Comparison of ENCODE assay signal across 8 cellular contexts in the genomic region with DNA sequence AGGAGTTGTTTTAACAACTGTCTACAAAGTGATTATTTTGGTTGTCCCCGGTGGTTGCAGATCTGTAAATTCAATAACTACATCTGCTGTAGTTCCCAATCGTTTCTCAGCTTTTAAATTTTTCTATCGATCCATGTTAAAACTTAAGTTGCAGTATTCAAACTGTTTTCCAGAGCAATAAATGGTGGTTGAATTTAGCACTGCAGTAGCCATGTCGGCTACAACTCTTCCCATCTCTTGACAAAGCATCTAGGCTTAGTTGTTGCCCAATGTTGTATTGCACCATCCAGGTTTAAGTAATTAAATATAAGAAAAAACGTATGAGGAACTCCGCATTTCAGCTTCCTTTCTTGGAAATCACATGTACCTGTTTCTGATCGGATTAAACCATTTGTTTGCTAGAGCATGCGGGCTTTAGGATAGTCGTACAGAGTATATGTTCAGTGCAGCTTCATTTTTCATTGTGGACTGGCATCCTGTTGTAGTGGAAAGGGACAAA. TPM values are rescaled to one million over a fixed set of nuclear protein-coding genes. Genes with fewer than 3 reads are reported as not detected.
DNase-seq lines count a peak whose midpoint lies in the region; ATAC-seq, FAIRE-seq and TF ChIP-seq lines count a peak whose summit lies in the region.

No MANE protein-coding gene starts in this region.

- H3K4me1 ChIP-seq in testis (peaks cover 17% of the 10 kb centered on the region), mucosa of descending colon (ENCODE audit: low read depth) (peaks cover 13% of the 10 kb centered on the region)

- TF ChIP-seq CTCF in testis (IDR thresholded peaks at IDR 0.05) = no peak
- TF ChIP-seq CTCF in mucosa of descending colon (IDR thresholded peaks at IDR 0.05) = no peak

- H3K9me3 ChIP-seq in testis (no peaks in the 10 kb centered on the region), mucosa of descending colon (no peaks in the 10 kb centered on the region)

- peak overlapping the region; percentile 94 for H3K4me3 Mint-ChIP-seq in activated T-helper 2 cell treated with anti-CD3 and anti-CD28 coated beads, Interferon-gamma antibody, Interleukin-2, Interleukin-4, amounts not matched to agents 10 μg/mL and 5 μg/mL and 100 μg/mL, durations not matched to agents 14 hours and 24 hours and 36 hours (ENCODE audit: low read depth)
- H3K4me3 Mint-ChIP-seq in immature natural killer cell = peak overlapping the region; percentile 85 to 94 (median 90)

- intact Hi-C loops in activated T-helper 2 cell treated with anti-CD3 and anti-CD28 coated beads, Interferon-gamma antibody, Interleukin-2, Interleukin-4, amounts not matched to agents 10 μg/mL and 5 μg/mL and 100 μg/mL, durations not matched to agents 14 hours and 24 hours and 36 hours (cut with micrococcal nuclease) = loop anchor here (1.0 kb wide), 1 partner anchor 23 kb away; no protein-coding TSS in a partner anchor
- intact Hi-C loops in testis (cut with DNase I; ENCODE audit: low total_unique reads) (no loop called here), mucosa of descending colon (cut with DNase I, micrococcal nuclease) (no loop called here)

- TF ChIP-seq POLR2A in testis (IDR thresholded peaks at IDR 0.05) (no peak), GM12891 (IDR thresholded peaks at IDR 0.05; ENCODE audit: low read depth, low read length) (no peak)

- peak; percentile 63 for DNase-seq in AG20443 (ENCODE audit: low spot score)
- DNase-seq in HuH-7 (ENCODE audit: low spot score) = peak; percentile 77
- no peak for DNase-seq in activated T-helper 2 cell treated with anti-CD3 and anti-CD28 coated beads, Interferon-gamma antibody, Interleukin-2, Interleukin-4, amounts not matched to agents 10 μg/mL and 5 μg/mL and 100 μg/mL, durations not matched to agents 14 hours and 24 hours and 36 hours (ENCODE audit: low spot score)
- no peak for DNase-seq in immature natural killer cell
- no peak for DNase-seq in testis
- DNase-seq in mucosa of descending colon = no peak
- no peak for DNase-seq in GM12891 (ENCODE audit: insufficient read length, low spot score)

- peaks cover 30% of the 10 kb centered on the region for H3K36me3 Mint-ChIP-seq in activated T-helper 2 cell treated with anti-CD3 and anti-CD28 coated beads, Interferon-gamma antibody, Interleukin-2, Interleukin-4, amounts not matched to agents 10 μg/mL and 5 μg/mL and 100 μg/mL, durations not matched to agents 14 hours and 24 hours and 36 hours (ENCODE audit: low read depth)
- no peaks in the 10 kb centered on the region for H3K36me3 Mint-ChIP-seq in immature natural killer cell

- no peak for FAIRE-seq in GM12891 (lab: Jason Lieb, UNC)

- H3K4me3 ChIP-seq in testis = peak overlapping the region; percentile 74 to 96
- H3K4me3 ChIP-seq in mucosa of descending colon = no peak overlapping the region

- peak overlapping the region; percentile 89 for H3K27ac Mint-ChIP-seq in activated T-helper 2 cell treated with anti-CD3 and anti-CD28 coated beads, Interferon-gamma antibody, Interleukin-2, Interleukin-4, amounts not matched to agents 10 μg/mL and 5 μg/mL and 100 μg/mL, durations not matched to agents 14 hours and 24 hours and 36 hours
- H3K27ac Mint-ChIP-seq in immature natural killer cell = peak overlapping the region; percentile 65 to 93 (median 85)

- H3K36me3 ChIP-seq in testis (ENCODE audit: low read depth, missing control alignments) (no peaks in the 10 kb centered on the region), mucosa of descending colon (ENCODE audit: low read depth) (no peaks in the 10 kb centered on the region)

- ATAC-seq in mucosa of descending colon (no peak), HG03095 (IDR thresholded peaks at IDR 0.05; ENCODE audit: unreplicated experiment) (no peak)

- H3K27ac ChIP-seq in testis = peak overlapping the region; percentile 71 to 92

- H3K27me3 Mint-ChIP-seq in activated T-helper 2 cell treated with anti-CD3 and anti-CD28 coated beads, Interferon-gamma antibody, Interleukin-2, Interleukin-4, amounts not matched to agents 10 μg/mL and 5 μg/mL and 100 μg/mL, durations not matched to agents 14 hours and 24 hours and 36 hours (ENCODE audit: low read depth) = no peaks in the 10 kb centered on the region
- H3K27me3 Mint-ChIP-seq in immature natural killer cell (ENCODE audit: low read depth in 3 of 3) = peaks cover 0 to 4% (median 0%) of the 10 kb centered on the region in 3 donors

- H3K27me3 ChIP-seq in testis = no peaks in the 10 kb centered on the region

- WGBS in testis, 2 donors = 29 to 32% methylated on average over 9 of the region's 9 CpGs

- peaks cover 33% of the 10 kb centered on the region for H3K4me1 Mint-ChIP-seq in activated T-helper 2 cell treated with anti-CD3 and anti-CD28 coated beads, Interferon-gamma antibody, Interleukin-2, Interleukin-4, amounts not matched to agents 10 μg/mL and 5 μg/mL and 100 μg/mL, durations not matched to agents 14 hours and 24 hours and 36 hours (ENCODE audit: low read depth)
- H3K4me1 Mint-ChIP-seq in immature natural killer cell = peaks cover 46 to 68% of the 10 kb centered on the region in 2 donors

- no peaks in the 10 kb centered on the region for H3K9me3 Mint-ChIP-seq in activated T-helper 2 cell treated with anti-CD3 and anti-CD28 coated beads, Interferon-gamma antibody, Interleukin-2, Interleukin-4, amounts not matched to agents 10 μg/mL and 5 μg/mL and 100 μg/mL, durations not matched to agents 14 hours and 24 hours and 36 hours
- H3K9me3 Mint-ChIP-seq in immature natural killer cell = no peaks in the 10 kb centered on the region

TF ChIP-seq in GM12891, 5 proteins besides CTCF, POLR2A, EP300 and RAD21:
- TF ChIP-seq POLR2AphosphoS5 (IDR thresholded peaks at IDR 0.05; ENCODE audit: low read depth, low read length) = no peak
- TF ChIP-seq SPI1 (IDR thresholded peaks at IDR 0.05; ENCODE audit: low read depth, low read length) = no peak
- TF ChIP-seq TAF1 (IDR thresholded peaks at IDR 0.05; ENCODE audit: low read depth, low read length) = no peak
- TF ChIP-seq POU2F2 (IDR thresholded peaks at IDR 0.05; ENCODE audit: low read depth, low read length) = no peak
- no peak for TF ChIP-seq PAX5 (IDR thresholded peaks at IDR 0.05; ENCODE audit: insufficient read depth, low read length, severe bottlenecking)

RNA-seq across cellular contexts. Expression of a gene that starts 1.0 kb away (rescaled TPM):
- 60.2 and 60.7 TPM in 2 replicates for total RNA-seq in activated T-helper 2 cell treated with anti-CD3 and anti-CD28 coated beads, Interferon-gamma antibody, Interleukin-2, Interleukin-4, amounts not matched to agents 10 μg/mL and 5 μg/mL and 100 μg/mL, durations not matched to agents 14 hours and 24 hours and 36 hours
- polyA plus RNA-seq in immature natural killer cell = 10 to 100 TPM; 36.4 to 51.2 (median 49.1) TPM
- total RNA-seq in testis = 10 to 100 TPM; 24.7 to 32.1 TPM
- polyA plus RNA-seq in testis (ENCODE audit: insufficient read depth, low read depth, low replicate concordance) = 43.3 TPM
- total RNA-seq in mucosa of descending colon = 10 to 100 TPM; 53.3 to 60.5 (median 54.7) TPM
- 28.2 TPM for polyA plus RNA-seq in GM12891 (2012; ENCODE audit: low read depth, missing spikeins)

RNA-seq across cellular contexts. Expression of a gene that starts 27.7 kb away (rescaled TPM):
- 38.4 and 39.0 TPM in 2 replicates for total RNA-seq in activated T-helper 2 cell treated with anti-CD3 and anti-CD28 coated beads, Interferon-gamma antibody, Interleukin-2, Interleukin-4, amounts not matched to agents 10 μg/mL and 5 μg/mL and 100 μg/mL, durations not matched to agents 14 hours and 24 hours and 36 hours
- polyA plus RNA-seq in immature natural killer cell = 10 to 100 TPM in 2 of 3 donors, 1 to 10 TPM in 1; 6.6 to 19.5 (median 14.9) TPM
- 10 to 100 TPM; 31.0 to 38.7 TPM for total RNA-seq in testis
- polyA plus RNA-seq in testis (ENCODE audit: insufficient read depth, low read depth, low replicate concordance) = 21.7 TPM
- total RNA-seq in mucosa of descending colon = 10 to 100 TPM; 32.2 to 45.6 (median 34.7) TPM
- 15.7 TPM for polyA plus RNA-seq in GM12891 (2012; ENCODE audit: low read depth, missing spikeins)

Comparison
In these comparisons a context has a peak if more than half of its experiments do, and no peak if none do; other contexts are left out.
1. DNase-seq: peak in AG20443 (single experiment) and HuH-7 (single experiment); none in activated T-helper 2 cell treated with anti-CD3 and anti-CD28 coated beads, Interferon-gamma antibody, Interleukin-2, Interleukin-4, amounts not matched to agents 10 μg/mL and 5 μg/mL and 100 μg/mL, durations not matched to agents 14 hours and 24 hours and 36 hours (single experiment), immature natural killer cell (0 of 3), testis (single experiment), mucosa of descending colon (0 of 3) and GM12891 (single experiment).